8 cellular contexts compared by ENCODE assay signal in genomic region chr4:145935253-145936141, GRCh38. TPM values are rescaled to one million over a fixed set of nuclear protein-coding genes. Genes with fewer than 3 reads are reported as not detected.
DNase-seq lines count a peak whose midpoint lies in the region; ATAC-seq, FAIRE-seq and TF ChIP-seq lines count a peak whose summit lies in the region.

No MANE protein-coding gene starts in this region.

- no peak for TF ChIP-seq POLR2A in A549 (IDR thresholded peaks at IDR 0.05; ENCODE audit: low read length)

- WGBS in A549 (ENCODE audit: missing lambda C conversion rate), result 13% methylated on average over 18 of the region's 18 CpGs

- TF ChIP-seq CTCF in A549 (IDR thresholded peaks at IDR 0.05), result no peak
- no peak for TF ChIP-seq CTCF in GM12865 (IDR thresholded peaks at IDR 0.05; ENCODE audit: insufficient read depth, low read depth, low read length, missing control alignments)

- peak overlapping the region; percentile 72 for H3K4me3 ChIP-seq in A549
- H3K4me3 ChIP-seq in GM12865 (ENCODE audit: low read depth, low read length), result peak overlapping the region; percentile 62
- peak overlapping the region; percentile 80 to 89 for H3K4me3 ChIP-seq in muscle layer of duodenum (ENCODE audit: low read depth in 1 of 2, low read length in 2 of 2)

- POLR2A ChIA-PET in A549 (lab: Yijun Ruan, JAX), result interaction anchor here (0.7 kb wide), 1 partner anchor 299 kb away, joined by 3 read pairs; no protein-coding TSS in a partner anchor

- ATAC-seq in A549, result peak in 1 of 2 experiments; percentile 5; a peak in 3 of 6 replicates
- ATAC-seq in HG02852 (IDR thresholded peaks at IDR 0.05; ENCODE audit: unreplicated experiment), result peak; percentile 25
- no peak for ATAC-seq in HG03097 (IDR thresholded peaks at IDR 0.05; ENCODE audit: low FRiP score, unreplicated experiment)

- H3K4me2 ChIP-seq in A549, result peak overlapping the region; percentile 95

- CTCF ChIA-PET in A549 (lab: Yijun Ruan, JAX), result no interaction called here

- H3K27me3 ChIP-seq in muscle layer of duodenum (ENCODE audit: low read depth, low read length), result no peaks in the 10 kb centered on the region

- H3K4me1 ChIP-seq in A549 (peaks cover 27% of the 10 kb centered on the region), muscle layer of duodenum (ENCODE audit: control insufficient read depth in 1 of 2, insufficient read depth in 2 of 2, low read length in 2 of 2) (peaks cover 7 to 11% of the 10 kb centered on the region in 2 donors)

- TF ChIP-seq EP300 in A549 (IDR thresholded peaks at IDR 0.05), result no peak

- H3K27ac ChIP-seq in A549 (peak overlapping the region; percentile 90 to 94), epithelial cell of prostate (peak overlapping the region; percentile 79), muscle layer of duodenum (ENCODE audit: low read length) (peak overlapping the region; percentile 90)

- H3K9me3 ChIP-seq in A549, result no peaks in the 10 kb centered on the region
- no peaks in the 10 kb centered on the region for H3K9me3 ChIP-seq in muscle layer of duodenum (ENCODE audit: control insufficient read depth in 1 of 2, low read length in 2 of 2)

- TF ChIP-seq RAD21 in A549 (conservative IDR thresholded peaks at IDR 0.05 in 1 of 2, IDR thresholded peaks at IDR 0.05 in 1 of 2), result no peak

- DNase-seq in A549 (ENCODE audit: low read depth in 1 of 2, low spot score in 1 of 2), result peak in 1 of 2 experiments; percentile 32
- peak; percentile 90 for DNase-seq in GM12865 (ENCODE audit: low read depth)
- peak; percentile 48 for DNase-seq in SKM-1 (lab: John Stamatoyannopoulos, UW; ENCODE audit: unreplicated experiment)
- DNase-seq in epithelial cell of prostate (ENCODE audit: low read depth, low spot score), result no peak
- DNase-seq in effector CD8-positive, alpha-beta T cell (lab: John Stamatoyannopoulos, UW), result no peak

- FAIRE-seq in A549 (lab: Jason Lieb, UNC), result no peak

- H3K36me3 ChIP-seq in muscle layer of duodenum (ENCODE audit: control insufficient read depth in 1 of 2, insufficient read depth in 2 of 2, low read length in 2 of 2), result no peaks in the 10 kb centered on the region

TF ChIP-seq in A549, 52 proteins besides CTCF, POLR2A, EP300 and RAD21:
- TF ChIP-seq ESRRA (IDR thresholded peaks at IDR 0.05; ENCODE audit: borderline replicate concordance, low read length) (peak; percentile 87), RNF2 (IDR thresholded peaks at IDR 0.05; ENCODE audit: borderline replicate concordance, low read depth) (no peak)

RNA-seq across cellular contexts. Expression of gene ZNF827, which starts 3.1 kb away (rescaled TPM):
- polyA plus RNA-seq in A549 (2011; rRNA removed) (4.2 and 6.1 TPM in 2 replicates), A549 (2017; fragmentation: RNase III; extraction: RNeasy Plus Mini Kit Qiagen cat#74134 plus additional on column Dnase treatment) (3.3 to 4.2 TPM (median 3.8 TPM) in 3 replicates)
- polyA plus RNA-seq in A549 (2012; cell fraction: cytosol; rRNA removed), result 6.1 and 7.2 TPM in 2 replicates
- 14.8 and 27.8 TPM in 2 replicates for polyA plus RNA-seq in A549 (2012; cell fraction: nucleus; rRNA removed)
- polyA minus RNA-seq in A549 (2011; rRNA and poly(A)+ RNA removed), result 12.1 and 17.8 TPM in 2 replicates

Comparison
In these comparisons a context has a peak if more than half of its experiments do, and no peak if none do; other contexts are left out.
1. DNase-seq: peak in GM12865 (single experiment) and SKM-1 (single experiment); none in epithelial cell of prostate (single experiment) and effector CD8-positive, alpha-beta T cell (single experiment).
2. Peak in every context shown above with its lines, with median percentiles within 50 percentile points of each other: H3K27ac ChIP-seq and H3K4me3 ChIP-seq.